ENCODE assay signal across 15 cellular contexts in the genomic region with DNA sequence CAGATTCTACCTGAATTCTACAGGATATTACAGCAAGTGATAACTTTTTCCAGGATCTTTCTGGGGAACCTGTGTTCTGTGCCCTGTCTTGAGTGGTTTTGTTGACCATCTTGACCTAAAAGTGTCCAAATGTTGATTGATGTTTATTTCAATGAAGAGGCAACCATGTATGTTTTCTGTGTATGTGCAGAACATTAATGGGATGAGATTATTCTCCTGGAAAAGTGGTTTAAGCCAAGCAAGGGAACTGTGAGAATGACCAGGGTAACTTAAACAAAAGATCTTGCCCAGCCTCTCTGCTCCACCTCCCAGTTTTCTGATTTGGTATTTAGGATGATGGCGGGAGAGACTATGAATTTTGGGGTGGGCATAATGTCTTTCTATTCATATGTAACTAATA. TPM values are rescaled to one million over a fixed set of nuclear protein-coding genes. Genes with fewer than 3 reads are reported as not detected.
DNase-seq lines count a peak whose midpoint lies in the region; TF ChIP-seq lines count a peak whose summit lies in the region.
"Had no signal": no experiment of that assay in that cellular context is flagged by ENCODE, and none has a peak within 500 bp of the region (broad histone marks: within the 10 kb centered on the region; RNA-seq: fewer than 3 reads in every experiment).

No MANE protein-coding gene starts in this region.

- no peaks in the 10 kb centered on the region for H3K27me3 ChIP-seq in GM23248 (replicated peaks; ENCODE audit: insufficient read depth)
- H3K27me3 ChIP-seq in SJSA1 (replicated peaks): no peaks in the 10 kb centered on the region
- H3K27me3 ChIP-seq in fibroblast of lung (ENCODE audit: control insufficient read depth, insufficient read depth, low read length): no peaks in the 10 kb centered on the region
- H3K27me3 ChIP-seq in skeletal muscle satellite cell (ENCODE audit: control insufficient read depth, insufficient read depth, low read length): no peaks in the 10 kb centered on the region
- H3K27me3 ChIP-seq: ovary had no signal

- H4K20me1 ChIP-seq in GM23248 (ENCODE audit: insufficient read depth) (no peaks in the 10 kb centered on the region), fibroblast of lung (ENCODE audit: control insufficient read depth, extremely low read depth, insufficient read depth, low read length) (no peaks in the 10 kb centered on the region)

- H3F3A ChIP-seq in GM23248 (ENCODE audit: insufficient read depth): peaks cover 26% of the 10 kb centered on the region; the same call in 1 of the 2 replicates

- no peak for TF ChIP-seq CTCF in fibroblast of lung (conservative IDR thresholded peaks at IDR 0.05 in 1 of 2, IDR thresholded peaks at IDR 0.05 in 1 of 2; ENCODE audit: low read depth in 1 of 2, low read length in 2 of 2)

- H3K79me2 ChIP-seq in GM23248 (ENCODE audit: insufficient read depth) (no peaks in the 10 kb centered on the region), fibroblast of lung (ENCODE audit: control insufficient read depth, insufficient read depth, low read length) (no peaks in the 10 kb centered on the region)

- H3K9me2 ChIP-seq in GM23248 (ENCODE audit: insufficient read depth): no peaks in the 10 kb centered on the region

- H3K36me3 ChIP-seq in GM23248 (ENCODE audit: low read depth) (no peaks in the 10 kb centered on the region), SJSA1 (0 out of 2 replicates have a peak, but pooled peaks cover 8% of the 10 kb centered on the region), fibroblast of lung (ENCODE audit: control insufficient read depth, insufficient read depth, low read length) (no peaks in the 10 kb centered on the region), skeletal muscle satellite cell (ENCODE audit: insufficient read depth, low read length) (no peaks in the 10 kb centered on the region)
- H3K36me3 ChIP-seq: ovary had no signal

- no peak for DNase-seq in GM23248
- peak in 1 of 2 experiments; percentile 14 for DNase-seq in SJSA1 (ENCODE audit: low read depth in 1 of 2, low spot score in 2 of 2)
- no peak for DNase-seq in fibroblast of lung (ENCODE audit: low read depth in 2 of 2)
- DNase-seq in RKO (ENCODE audit: low spot score): no peak
- DNase-seq in MV-4-11 (lab: John Stamatoyannopoulos, UW): no peak
- no peak for DNase-seq in DMS153 treated with DMSO at 0.1 percent for 48 hours (lab: John Stamatoyannopoulos, UW; ENCODE audit: unreplicated experiment)
- DNase-seq in germinal center (ENCODE audit: low spot score): no peak
- DNase-seq: CD4-positive, alpha-beta memory T cell; left colon; NCI-H2171; ovary; RPMI8226; stimulated activated naive B cell treated with anti-CD40 and anti-IgM and Interleukin-4, amounts not matched to agents 10 μg/mL and 1 μg/mL and 100 μg/mL, for 72 hours had no signal

- H3K9ac ChIP-seq in GM23248: peak overlapping the region; percentile 58; the same call in 1 of the 2 replicates
- H3K9ac ChIP-seq in fibroblast of lung (ENCODE audit: insufficient read depth, low read length): no peak overlapping the region
- no peak overlapping the region for H3K9ac ChIP-seq in skeletal muscle satellite cell (ENCODE audit: low read depth, low read length)
- H3K9ac ChIP-seq: KMS-11 had no signal

- peak overlapping the region; percentile 84 for H3K4me2 ChIP-seq in GM23248 (ENCODE audit: unreplicated experiment)
- no peak overlapping the region for H3K4me2 ChIP-seq in fibroblast of lung (ENCODE audit: extremely low read depth, insufficient read depth, low read length)
- peak overlapping the region; percentile 84 for H3K4me2 ChIP-seq in skeletal muscle satellite cell (ENCODE audit: low read length)
- H3K4me2 ChIP-seq: KMS-11 had no signal

- H3K27ac ChIP-seq in GM23248: 0 out of 2 replicates have a peak overlapping the region, but pooled peaks have one; percentile 33
- H3K27ac ChIP-seq in SJSA1: peak overlapping the region; percentile 92; the same call in 1 of the 2 replicates
- peak overlapping the region; percentile 11 for H3K27ac ChIP-seq in fibroblast of lung (ENCODE audit: insufficient read depth, low read length)
- H3K27ac ChIP-seq: KMS-11, ovary had no signal

- H2AFZ ChIP-seq in GM23248: peak overlapping the region; percentile 88
- H2AFZ ChIP-seq in fibroblast of lung (ENCODE audit: low read length): peak overlapping the region; percentile 12

- in situ Hi-C loops in GM23248 (cut with MboI): no loop called here

- WGBS in GM23248 (ENCODE audit: low coverage in 1 of 2, low lambda C conversion rate in 2 of 2, missing lambda C conversion rate in 2 of 2), 2 experiments: 95 to 97% methylated on average over 1 of the region's 1 CpG

- H3K9me3 ChIP-seq in GM23248 (ENCODE audit: low read depth): no peaks in the 10 kb centered on the region
- H3K9me3 ChIP-seq in SJSA1 (replicated peaks): peaks cover 4% of the 10 kb centered on the region; the same call in 1 of the 2 replicates
- no peaks in the 10 kb centered on the region for H3K9me3 ChIP-seq in fibroblast of lung (ENCODE audit: control insufficient read depth, insufficient read depth, low read depth, low read length)
- H3K9me3 ChIP-seq in skeletal muscle satellite cell (replicated peaks; ENCODE audit: low read length): no peaks in the 10 kb centered on the region
- H3K9me3 ChIP-seq: ovary had no signal

- H3K4me3 ChIP-seq in GM23248: peak overlapping the region; percentile 71
- no peak overlapping the region for H3K4me3 ChIP-seq in SJSA1
- peak overlapping the region in 1 of 4 experiments; percentile 41 for H3K4me3 ChIP-seq in fibroblast of lung (replicated peaks in 1 of 4; ENCODE audit: control extremely low read depth in 1 of 4, insufficient read depth in 1 of 4, low read depth in 3 of 4, low read length in 4 of 4)
- H3K4me3 ChIP-seq in skeletal muscle satellite cell (ENCODE audit: low read length): peak overlapping the region; percentile 11
- H3K4me3 ChIP-seq: ovary had no signal

- H3K4me1 ChIP-seq in GM23248 (ENCODE audit: insufficient read depth): peaks cover 34% of the 10 kb centered on the region
- H3K4me1 ChIP-seq in SJSA1 (replicated peaks): peaks cover 48% of the 10 kb centered on the region
- H3K4me1 ChIP-seq in fibroblast of lung (ENCODE audit: control insufficient read depth, extremely low read depth, insufficient read depth, low read length): peaks cover 14% of the 10 kb centered on the region
- peaks cover 40% of the 10 kb centered on the region for H3K4me1 ChIP-seq in skeletal muscle satellite cell (ENCODE audit: control insufficient read depth, insufficient read depth, low read length)

RNA-seq across cellular contexts. Expression of gene SAMD13, which starts 1.0 kb away (rescaled TPM):
- 0.51 and 0.65 TPM in 2 replicates for total RNA-seq in GM23248 (2014; rRNA removed; shearing (Covaris generic))
- polyA plus RNA-seq in GM23248 (2016; fragmentation: Nextera tagmentation; extraction: Ambion mirVana) (0.71 and 0.78 TPM in 2 replicates), fibroblast of lung (0.44 and 0.68 TPM in 2 replicates)
- 1.3 TPM in 1 of 2 replicates, not detected in the other for total RNA-seq in SJSA1 (2014; rRNA removed; shearing (Covaris generic))
- total RNA-seq in fibroblast of lung: 1.3 and 2.5 TPM in 2 replicates
- polyA plus RNA-seq in fibroblast of lung (2012): 0.92 and 1.1 TPM in 2 replicates
- polyA minus RNA-seq in fibroblast of lung (ENCODE audit: low replicate concordance): not detected in 2 replicates
- 0.66 and 1.0 TPM in 2 replicates for total RNA-seq in skeletal muscle satellite cell (2012; rRNA removed)
- total RNA-seq: CD4-positive, alpha-beta memory T cell had no signal

Comparison
In these comparisons a context has a peak if more than half of its experiments do, and no peak if none do; other contexts are left out.
1. H3K27ac ChIP-seq: peak in every context shown above with its lines; median percentile 92 in SJSA1; 33 in GM23248; 11 in fibroblast of lung.